Comparison of ENCODE assay signal across 8 cellular contexts in the genomic region with DNA sequence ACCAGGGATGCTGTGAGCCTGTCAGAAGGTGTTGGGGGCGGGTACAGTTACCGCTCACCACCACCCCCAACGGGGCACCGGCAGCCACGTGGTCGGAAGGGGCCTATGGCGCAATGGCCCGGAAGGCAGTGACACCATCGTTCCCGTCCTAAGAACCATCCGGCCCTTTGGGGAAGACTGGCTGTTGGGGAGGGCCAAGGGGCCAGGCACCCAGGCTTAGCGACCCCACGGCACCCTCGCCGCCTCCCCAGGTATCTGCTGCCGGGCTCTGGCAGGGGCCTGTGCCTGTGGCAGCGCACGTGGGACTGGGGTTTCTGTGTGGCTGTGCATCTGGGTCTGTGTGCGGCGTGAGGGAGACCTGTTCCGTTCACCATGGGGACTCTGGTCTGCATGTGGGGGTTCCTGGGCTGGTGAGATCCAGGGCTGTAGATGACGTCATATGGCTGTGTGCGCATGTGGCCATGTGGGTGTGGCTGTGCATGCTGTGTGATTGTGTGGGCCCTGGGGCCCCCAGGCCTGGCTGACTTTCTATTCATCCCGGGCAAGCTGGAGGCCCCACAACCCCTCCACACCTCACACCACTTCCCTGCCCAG.
DNase-seq lines count a peak whose midpoint lies in the region; ATAC-seq and TF ChIP-seq lines count a peak whose summit lies in the region.

No MANE protein-coding gene starts in this region.

- H3K4me2 ChIP-seq in MM.1S (ENCODE audit: low read depth, low read length): no peak overlapping the region

- H3K9me2 ChIP-seq in MM.1S (replicated peaks; ENCODE audit: insufficient read depth, low read length): no peaks in the 10 kb centered on the region

- peaks cover 5% of the 10 kb centered on the region for H3K4me1 ChIP-seq in MM.1S (ENCODE audit: low read length)

- peak; percentile 72 for TF ChIP-seq POLR2A in GM19099 (IDR thresholded peaks at IDR 0.05; ENCODE audit: extremely low read depth, insufficient read length, low read depth)

- H3K9ac ChIP-seq in MM.1S (ENCODE audit: low read length): no peak overlapping the region

- H3K36me3 ChIP-seq in MM.1S (replicated peaks; ENCODE audit: insufficient read depth, low read length): no peaks in the 10 kb centered on the region

- H2AFZ ChIP-seq in MM.1S (ENCODE audit: low read length): no peak overlapping the region

- no peak for TF ChIP-seq CTCF in MM.1S (IDR thresholded peaks at IDR 0.05; ENCODE audit: low read length)

- DNase-seq in activated CD4-positive, alpha-beta T cell treated with anti-CD3 and anti-CD28 coated beads for 1 hour: peak; percentile 71
- peak; percentile 77 for DNase-seq in effector CD4-positive, alpha-beta T cell
- DNase-seq in stimulated activated CD4-positive, alpha-beta T cell treated with anti-CD3 and anti-CD28 coated beads, Interleukin-15, amount 100 ng/mL, for 1 hour (ENCODE audit: low read depth in 1 of 2, low spot score in 1 of 2): peak; percentile 67 to 73
- DNase-seq in HPDE6-E6E7 (ENCODE audit: extremely low spot score): no peak
- no peak for DNase-seq in MM.1S
- DNase-seq in NCI-H2081 (lab: John Stamatoyannopoulos, UW): no peak

- peaks cover 52% of the 10 kb centered on the region for H3K27me3 ChIP-seq in MM.1S (replicated peaks; ENCODE audit: insufficient read depth, low read length)

- no peaks in the 10 kb centered on the region for H3F3A ChIP-seq in MM.1S (ENCODE audit: insufficient read depth, low read length)

- no peaks in the 10 kb centered on the region for H4K20me1 ChIP-seq in MM.1S (ENCODE audit: insufficient read depth, low read length)

- no peaks in the 10 kb centered on the region for H3K79me2 ChIP-seq in MM.1S (ENCODE audit: low read length)

- ATAC-seq in HG03354 (IDR thresholded peaks at IDR 0.05; ENCODE audit: poor library complexity, severe bottlenecking, unreplicated experiment): peak; percentile 74

- no peak overlapping the region for H3K27ac ChIP-seq in MM.1S (ENCODE audit: low read length)

- no peaks in the 10 kb centered on the region for H3K9me3 ChIP-seq in MM.1S (replicated peaks; ENCODE audit: insufficient read depth, low read length)

- no peak overlapping the region for H3K4me3 ChIP-seq in MM.1S (ENCODE audit: low read length)

Comparison
In these comparisons a context has a peak if more than half of its experiments do, and no peak if none do; other contexts are left out.
1. DNase-seq: peak in activated CD4-positive, alpha-beta T cell treated with anti-CD3 and anti-CD28 coated beads for 1 hour (single experiment), effector CD4-positive, alpha-beta T cell (single experiment) and stimulated activated CD4-positive, alpha-beta T cell treated with anti-CD3 and anti-CD28 coated beads, Interleukin-15, amount 100 ng/mL, for 1 hour (2 of 2); none in HPDE6-E6E7 (single experiment), MM.1S (single experiment) and NCI-H2081 (0 of 2).